Comparison of ENCODE assay signal across 14 cellular contexts in the genomic region with DNA sequence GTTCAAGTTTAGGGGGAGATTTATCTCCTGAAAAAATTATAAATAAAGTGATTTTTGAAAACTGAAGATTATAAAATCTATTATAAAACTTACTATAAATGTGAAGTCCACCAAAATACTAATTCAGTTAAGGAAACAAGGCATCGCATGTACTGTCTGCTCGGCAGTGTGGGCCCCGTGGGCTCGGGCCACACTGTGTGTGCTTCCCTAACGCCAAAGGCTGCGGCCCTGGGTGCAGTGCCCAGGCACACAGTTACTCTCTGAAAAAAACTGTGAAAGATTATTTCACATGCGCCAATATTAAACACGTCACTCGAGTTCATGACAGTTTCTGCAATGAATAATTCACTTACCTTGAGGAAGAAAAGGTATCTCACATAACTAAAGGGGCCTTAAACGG. TPM values are rescaled to one million over a fixed set of nuclear protein-coding genes. Genes with fewer than 3 reads are reported as not detected.
DNase-seq lines count a peak whose midpoint lies in the region; ATAC-seq lines count a peak whose summit lies in the region.
"Had no signal": no experiment of that assay in that cellular context is flagged by ENCODE, and none has a peak within 500 bp of the region (broad histone marks: within the 10 kb centered on the region; RNA-seq: fewer than 3 reads in every experiment).

No MANE protein-coding gene starts in this region.

- H3K27me3 Mint-ChIP-seq in activated naive CD4-positive, alpha-beta T cell treated with anti-CD3 and anti-CD28 coated beads for 36 hours (ENCODE audit: low read depth): no peaks in the 10 kb centered on the region
- no peaks in the 10 kb centered on the region for H3K27me3 Mint-ChIP-seq in T-helper 17 cell
- H3K27me3 Mint-ChIP-seq in stimulated activated memory B cell treated with anti-CD40 and anti-IgM and Interleukin-4, amounts not matched to agents 10 μg/mL and 1 μg/mL and 100 μg/mL, for 72 hours: no peaks in the 10 kb centered on the region
- H3K27me3 Mint-ChIP-seq: IgD-negative memory B cell had no signal

- H3K4me1 Mint-ChIP-seq in activated naive CD4-positive, alpha-beta T cell treated with anti-CD3 and anti-CD28 coated beads for 36 hours (ENCODE audit: low read depth): peaks cover 46% of the 10 kb centered on the region
- H3K4me1 Mint-ChIP-seq in T-helper 17 cell: peaks cover 46% of the 10 kb centered on the region
- peaks cover 38% of the 10 kb centered on the region for H3K4me1 Mint-ChIP-seq in stimulated activated memory B cell treated with anti-CD40 and anti-IgM and Interleukin-4, amounts not matched to agents 10 μg/mL and 1 μg/mL and 100 μg/mL, for 72 hours

- no peak overlapping the region for H3K4me3 Mint-ChIP-seq in activated naive CD4-positive, alpha-beta T cell treated with anti-CD3 and anti-CD28 coated beads for 36 hours
- peak overlapping the region; percentile 74 for H3K4me3 Mint-ChIP-seq in T-helper 17 cell
- H3K4me3 Mint-ChIP-seq in stimulated activated memory B cell treated with anti-CD40 and anti-IgM and Interleukin-4, amounts not matched to agents 10 μg/mL and 1 μg/mL and 100 μg/mL, for 72 hours: no peak overlapping the region
- H3K4me3 Mint-ChIP-seq: IgD-negative memory B cell had no signal

- no peak for ATAC-seq in activated naive CD4-positive, alpha-beta T cell treated with anti-CD3 and anti-CD28 coated beads, Interleukin-2, amount 50 U/mL, for 72 hours
- no peak for ATAC-seq in T-helper 17 cell
- ATAC-seq in stimulated activated memory B cell treated with anti-CD40 and anti-IgM and Interleukin-4, amounts not matched to agents 10 μg/mL and 1 μg/mL and 100 μg/mL, for 72 hours: no peak
- ATAC-seq: HCT116 had no signal

- H3K36me3 Mint-ChIP-seq in activated naive CD4-positive, alpha-beta T cell treated with anti-CD3 and anti-CD28 coated beads, Interleukin-2, amount 50 U/mL, for 72 hours: peaks cover 0 to 26% of the 10 kb centered on the region in 2 donors
- H3K36me3 Mint-ChIP-seq in activated naive CD4-positive, alpha-beta T cell treated with anti-CD3 and anti-CD28 coated beads for 36 hours (ENCODE audit: low read depth): peaks cover 32% of the 10 kb centered on the region
- H3K36me3 Mint-ChIP-seq in T-helper 17 cell (ENCODE audit: low read depth): peaks cover 4% of the 10 kb centered on the region
- H3K36me3 Mint-ChIP-seq in stimulated activated memory B cell treated with anti-CD40 and anti-IgM and Interleukin-4, amounts not matched to agents 10 μg/mL and 1 μg/mL and 100 μg/mL, for 72 hours: peaks cover 59% of the 10 kb centered on the region
- H3K36me3 Mint-ChIP-seq: IgD-negative memory B cell had no signal

- peak overlapping the region; percentile 14 to 31 for H3K27ac Mint-ChIP-seq in activated naive CD4-positive, alpha-beta T cell treated with anti-CD3 and anti-CD28 coated beads, Interleukin-2, amount 50 U/mL, for 72 hours
- H3K27ac Mint-ChIP-seq in activated naive CD4-positive, alpha-beta T cell treated with anti-CD3 and anti-CD28 coated beads for 36 hours: no peak overlapping the region
- H3K27ac Mint-ChIP-seq in T-helper 17 cell: peak overlapping the region; percentile 90
- peak overlapping the region; percentile 26 for H3K27ac Mint-ChIP-seq in stimulated activated memory B cell treated with anti-CD40 and anti-IgM and Interleukin-4, amounts not matched to agents 10 μg/mL and 1 μg/mL and 100 μg/mL, for 72 hours
- H3K27ac Mint-ChIP-seq: IgD-negative memory B cell had no signal

- H3K27ac ChIP-seq in epithelial cell of prostate: peak overlapping the region; percentile 37

- DNase-seq in activated naive CD4-positive, alpha-beta T cell treated with anti-CD3 and anti-CD28 coated beads, Interleukin-2, amount 50 U/mL, for 72 hours (ENCODE audit: low spot score in 2 of 2): no peak
- DNase-seq in activated naive CD4-positive, alpha-beta T cell treated with anti-CD3 and anti-CD28 coated beads for 36 hours: no peak
- no peak for DNase-seq in T-helper 17 cell
- no peak for DNase-seq in epithelial cell of prostate (ENCODE audit: low read depth, low spot score)
- no peak for DNase-seq in SW480 (ENCODE audit: low spot score)
- no peak for DNase-seq in DMS 273 treated with DMSO at 0.1 percent for 48 hours (lab: John Stamatoyannopoulos, UW)
- DNase-seq in NCI-H1930 (lab: John Stamatoyannopoulos, UW): no peak
- DNase-seq: hippocampal formation, kidney glomerular epithelial cell, NCI-H2171, pancreas had no signal

- H3K9me3 Mint-ChIP-seq in activated naive CD4-positive, alpha-beta T cell treated with anti-CD3 and anti-CD28 coated beads, Interleukin-2, amount 50 U/mL, for 72 hours: no peaks in the 10 kb centered on the region
- no peaks in the 10 kb centered on the region for H3K9me3 Mint-ChIP-seq in activated naive CD4-positive, alpha-beta T cell treated with anti-CD3 and anti-CD28 coated beads for 36 hours
- no peaks in the 10 kb centered on the region for H3K9me3 Mint-ChIP-seq in stimulated activated memory B cell treated with anti-CD40 and anti-IgM and Interleukin-4, amounts not matched to agents 10 μg/mL and 1 μg/mL and 100 μg/mL, for 72 hours
- H3K9me3 Mint-ChIP-seq: IgD-negative memory B cell had no signal

- intact Hi-C loops in activated naive CD4-positive, alpha-beta T cell treated with anti-CD3 and anti-CD28 coated beads for 36 hours (cut with micrococcal nuclease): loop anchor here (5.0 kb wide), 1 partner anchor 64 kb away; the partner anchor contains the start of gene ZBED4

- CTCF ChIA-PET in activated naive CD4-positive, alpha-beta T cell treated with anti-CD3 and anti-CD28 coated beads for 36 hours (lab: Charles Lee): no interaction called here

- no peaks in the 10 kb centered on the region for H3K9me3 ChIP-seq in T-helper 17 cell (ENCODE audit: control insufficient read depth, low read length, poor library complexity, severe bottlenecking)
- H3K9me3 ChIP-seq: pancreas had no signal

RNA-seq across cellular contexts. Expression of gene BRD1, which starts 39.8 kb away (rescaled TPM):
- 10 to 100 TPM; 27.7 to 39.0 TPM for total RNA-seq in activated naive CD4-positive, alpha-beta T cell treated with anti-CD3 and anti-CD28 coated beads, Interleukin-2, amount 50 U/mL, for 72 hours
- 10 to 100 TPM; 26.0 to 27.0 TPM for total RNA-seq in activated naive CD4-positive, alpha-beta T cell treated with anti-CD3 and anti-CD28 coated beads for 36 hours
- 100 to 1,000 TPM; 127 to 153 TPM for total RNA-seq in T-helper 17 cell
